In genomic region chr5:171997011-171997410, GRCh38 we compare ENCODE assay signal across 17 cellular contexts. TPM values are rescaled to one million over a fixed set of nuclear protein-coding genes. Genes with fewer than 3 reads are reported as not detected.
DNase-seq lines count a peak whose midpoint lies in the region; ATAC-seq and TF ChIP-seq lines count a peak whose summit lies in the region.
"Had no signal": no experiment of that assay in that cellular context is flagged by ENCODE, and none has a peak within 500 bp of the region (broad histone marks: within the 10 kb centered on the region; RNA-seq: fewer than 3 reads in every experiment).

No MANE protein-coding gene starts in this region.

- no peaks in the 10 kb centered on the region for H3K9me3 Mint-ChIP-seq in activated CD8-positive, alpha-beta T cell treated with anti-CD3 and anti-CD28 coated beads, Interleukin-2, amount 10 ng/mL, durations not matched to agents 7 days and 5 days (ENCODE audit: insufficient read depth)
- H3K9me3 Mint-ChIP-seq: CD8-positive, alpha-beta T cell had no signal

- peaks cover 46% of the 10 kb centered on the region for H3K4me1 ChIP-seq in Panc1 (ENCODE audit: control insufficient read depth, insufficient read depth, low read length)
- H3K4me1 ChIP-seq in right lobe of liver, result peaks cover 0 to 19% (median 11%) of the 10 kb centered on the region in 4 donors
- peaks cover 53% of the 10 kb centered on the region for H3K4me1 ChIP-seq in vagina

- no peak overlapping the region for H3K27ac Mint-ChIP-seq in activated CD8-positive, alpha-beta T cell treated with anti-CD3 and anti-CD28 coated beads, Interleukin-2, amount 10 ng/mL, durations not matched to agents 7 days and 5 days
- H3K27ac Mint-ChIP-seq: CD8-positive, alpha-beta T cell had no signal

- no peaks in the 10 kb centered on the region for H3K36me3 ChIP-seq in Panc1 (ENCODE audit: control insufficient read depth, insufficient read depth, low read length)
- peaks cover 0 to 4% (median 0%) of the 10 kb centered on the region in 4 donors for H3K36me3 ChIP-seq in right lobe of liver
- H3K36me3 ChIP-seq in vagina, result no peaks in the 10 kb centered on the region

- TF ChIP-seq POLR2A in right lobe of liver (IDR thresholded peaks at IDR 0.05) (no peak), vagina (IDR thresholded peaks at IDR 0.05) (no peak)

- no peak for DNase-seq in Panc1 (ENCODE audit: low read depth, low spot score)
- peak; percentile 48 for DNase-seq in epithelial cell of esophagus (ENCODE audit: low read depth)
- no peak for DNase-seq in right lobe of liver
- no peak for DNase-seq in T1000 (lab: John Stamatoyannopoulos, UW)
- no peak for DNase-seq in activated CD8-positive, alpha-beta T cell treated with anti-CD3 and anti-CD28 coated beads, Interleukin-2, amount 10 ng/mL, durations not matched to agents 7 days and 5 days
- DNase-seq in vagina (ENCODE audit: extremely low spot score in 2 of 2), result no peak
- DNase-seq: 8988T; CD8-positive, alpha-beta T cell; KG1; NCI-H1092; NCI-H2081 treated with DMSO at 0.1 percent for 48 hours; NCI-H510A treated with DMSO at 0.1 percent for 48 hours; SK-N-SH had no signal

- peaks cover 24% of the 10 kb centered on the region for H3K4me1 Mint-ChIP-seq in activated CD8-positive, alpha-beta T cell treated with anti-CD3 and anti-CD28 coated beads, Interleukin-2, amount 10 ng/mL, durations not matched to agents 7 days and 5 days (ENCODE audit: low read depth)

- BruUV-seq in Panc1 (replicated peaks; lab: Mats Ljungman, UMichigan), result no TSS peak

- no peak overlapping the region for H3K4me3 Mint-ChIP-seq in activated CD8-positive, alpha-beta T cell treated with anti-CD3 and anti-CD28 coated beads, Interleukin-2, amount 10 ng/mL, durations not matched to agents 7 days and 5 days
- H3K4me3 Mint-ChIP-seq: CD8-positive, alpha-beta T cell had no signal

- H3K36me3 Mint-ChIP-seq in activated CD8-positive, alpha-beta T cell treated with anti-CD3 and anti-CD28 coated beads, Interleukin-2, amount 10 ng/mL, durations not matched to agents 7 days and 5 days (ENCODE audit: low read depth), result peaks cover 41% of the 10 kb centered on the region

- TF ChIP-seq CTCF in 22Rv1 (IDR thresholded peaks at IDR 0.05) (no peak), Panc1 (IDR thresholded peaks at IDR 0.05) (no peak), epithelial cell of esophagus (IDR thresholded peaks at IDR 0.05; ENCODE audit: insufficient read depth, low read depth, low read length, missing control alignments) (no peak), right lobe of liver (IDR thresholded peaks at IDR 0.05) (no peak), vagina (IDR thresholded peaks at IDR 0.05) (no peak)

- CTCF ChIA-PET in Panc1 (lab: Charles Lee), result no interaction called here
- CTCF ChIA-PET in activated CD8-positive, alpha-beta T cell treated with anti-CD3 and anti-CD28 coated beads, Interleukin-2, amount 10 ng/mL, durations not matched to agents 7 days and 5 days (lab: Charles Lee), result interaction anchor here (1.5 to 2.6 kb wide), 4 partner anchors 8 to 88 kb away, joined by 4 to 12 read pairs (median 8); partner anchors contain the start of gene FBXW11

- POLR2A ChIA-PET in Panc1 (lab: Charles Lee), result no interaction called here
- POLR2A ChIA-PET in activated CD8-positive, alpha-beta T cell treated with anti-CD3 and anti-CD28 coated beads, Interleukin-2, amount 10 ng/mL, durations not matched to agents 7 days and 5 days (lab: Charles Lee), result interaction anchor here (3.9 kb wide), 1 partner anchor 10 kb away, joined by 16 read pairs; the partner anchor contains the start of gene FBXW11

- H3K27me3 ChIP-seq in Panc1 (ENCODE audit: control insufficient read depth, insufficient read depth, low read length), result no peaks in the 10 kb centered on the region
- no peaks in the 10 kb centered on the region for H3K27me3 ChIP-seq in right lobe of liver
- H3K27me3 ChIP-seq in vagina, result no peaks in the 10 kb centered on the region

- H3K4me3 ChIP-seq in Panc1 (ENCODE audit: low read depth in 2 of 2, low read length in 2 of 2), result no peak overlapping the region
- no peak overlapping the region for H3K4me3 ChIP-seq in epithelial cell of esophagus (ENCODE audit: low read length)
- H3K4me3 ChIP-seq in right lobe of liver, result no peak overlapping the region
- H3K4me3 ChIP-seq in vagina, result no peak overlapping the region

- in situ Hi-C loops in Panc1 (cut with HindIII; ENCODE audit: low pct_unique_long_range_greater_than_20kb, low sequenced_read_pairs), result no loop called here

- H3K27ac ChIP-seq in 22Rv1 (0 out of 2 replicates have a peak overlapping the region, but pooled peaks have one; percentile 10), Panc1 (ENCODE audit: low read length) (peak overlapping the region; percentile 1), right lobe of liver (no peak overlapping the region), vagina (no peak overlapping the region)
- H3K27ac ChIP-seq: HL-60 had no signal

- ATAC-seq in Panc1 (peak; percentile 28; the same call in 1 of the 2 replicates), right lobe of liver (peak; percentile 75 to 92 (median 82)), HG02571 (IDR thresholded peaks at IDR 0.05; ENCODE audit: unreplicated experiment) (no peak)
- no peak for ATAC-seq in activated CD8-positive, alpha-beta T cell treated with anti-CD3 and anti-CD28 coated beads, Interleukin-2, amount 10 ng/mL, durations not matched to agents 7 days and 5 days
- ATAC-seq: CD8-positive, alpha-beta T cell; Right ventricle myocardium inferior had no signal

- 38% methylated on average over 3 of the region's 3 CpGs for WGBS in right lobe of liver (ENCODE audit: insufficient coverage, low coverage, low lambda C conversion rate, missing lambda C conversion rate)

- no peaks in the 10 kb centered on the region for H3K9me3 ChIP-seq in Panc1 (ENCODE audit: control insufficient read depth, insufficient read depth, low read depth, low read length)
- no peaks in the 10 kb centered on the region for H3K9me3 ChIP-seq in right lobe of liver
- H3K9me3 ChIP-seq in vagina, result no peaks in the 10 kb centered on the region
- H3K9me3 ChIP-seq: SK-N-SH had no signal

- intact Hi-C loops in Panc1 (cut with micrococcal nuclease; ENCODE audit: unreplicated experiment) (no loop called here), right lobe of liver (cut with DNase I) (no loop called here), vagina (cut with DNase I) (no loop called here)

- H3K27me3 Mint-ChIP-seq in activated CD8-positive, alpha-beta T cell treated with anti-CD3 and anti-CD28 coated beads, Interleukin-2, amount 10 ng/mL, durations not matched to agents 7 days and 5 days (ENCODE audit: low read depth), result no peaks in the 10 kb centered on the region

RNA-seq across cellular contexts. Expression of gene FBXW11, which starts 9.4 kb away (rescaled TPM):
- 111 TPM for total RNA-seq in Panc1 (2021; ENCODE audit: unreplicated experiment)
- 49.1 TPM for polyA plus RNA-seq in Panc1 (2012; ENCODE audit: insufficient read length)
- total RNA-seq in right lobe of liver, result 10 to 100 TPM; 19.9 to 35.9 (median 28.4) TPM
- total RNA-seq in activated CD8-positive, alpha-beta T cell treated with anti-CD3 and anti-CD28 coated beads, Interleukin-2, amount 10 ng/mL, durations not matched to agents 7 days and 5 days, result 10 to 100 TPM; 26.3 to 27.1 TPM
- total RNA-seq in vagina, result 40.5 TPM

Comparison
In these comparisons a context has a peak if more than half of its experiments do, and no peak if none do; other contexts are left out.
1. H3K27ac ChIP-seq: peak in 22Rv1 (single experiment) and Panc1 (single experiment); none in right lobe of liver (0 of 3) and vagina (single experiment).
2. ATAC-seq: peak in Panc1 (single experiment) and right lobe of liver (4 of 4); none in HG02571 (single experiment) and activated CD8-positive, alpha-beta T cell treated with anti-CD3 and anti-CD28 coated beads, Interleukin-2, amount 10 ng/mL, durations not matched to agents 7 days and 5 days (single experiment).